ENCODE assay signal across 8 cellular contexts in the genomic region with DNA sequence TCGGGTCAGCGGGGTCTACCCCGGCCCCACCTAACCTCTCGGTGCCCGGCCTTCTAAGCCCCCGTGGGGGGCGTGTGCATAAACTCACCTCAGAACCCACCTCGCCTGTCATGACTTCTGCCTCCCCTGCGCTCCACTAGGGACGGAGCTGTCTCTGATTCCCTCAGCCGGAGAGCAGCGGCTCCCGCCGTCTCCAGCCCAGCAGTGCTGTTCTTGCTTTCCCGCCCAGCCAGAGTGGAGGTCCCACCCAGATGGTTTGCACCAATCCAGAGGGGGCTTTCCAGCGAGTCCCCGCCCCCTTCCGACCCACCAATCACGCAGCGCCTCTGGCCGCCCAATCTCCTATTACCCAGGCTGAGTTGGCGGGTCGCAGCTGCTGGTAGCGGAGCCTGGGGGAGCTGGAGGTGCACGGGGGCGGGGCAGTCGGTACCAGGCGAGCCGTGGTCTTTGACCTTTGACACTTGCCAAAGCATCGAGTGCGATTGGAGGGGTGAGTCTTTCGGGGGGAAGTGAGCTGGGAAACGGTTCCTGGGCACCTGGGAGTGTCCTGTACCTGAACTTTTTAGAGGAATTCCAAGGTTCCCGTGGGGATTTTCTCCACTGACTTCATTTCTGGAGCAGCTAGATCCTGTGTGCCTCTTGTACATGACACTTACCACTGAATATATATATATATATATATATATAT. TPM values are rescaled to one million over a fixed set of nuclear protein-coding genes. Genes with fewer than 3 reads are reported as not detected.
A peak's percentile ranks its signal among the peaks of the same experiment; 100 is the strongest.
DNase-seq lines count a peak whose midpoint lies in the region; ATAC-seq, FAIRE-seq and TF ChIP-seq lines count a peak whose summit lies in the region.

A gene (minus strand): TSS at position 220 of the 688 bp plus-strand sequence. CDS start 108 bp downstream, at position 112.

- peak; percentile 92 for FAIRE-seq in HepG2 (lab: Jason Lieb, UNC)

- no peak for TF ChIP-seq RAD21 in HepG2 (CRISPR knock-in tag; IDR thresholded peaks at IDR 0.05)

- ATAC-seq in GM19372 (IDR thresholded peaks at IDR 0.05; ENCODE audit: low read depth, unreplicated experiment) (peak; percentile 91), HG03558 (IDR thresholded peaks at IDR 0.05; ENCODE audit: extremely low read depth, unreplicated experiment) (peak; percentile 71), HepG2 (peak; percentile 96)

- in situ Hi-C loops in HepG2 (cut with HindIII; ENCODE audit: extremely low pct_ligation_motif_present, low pct_unique_long_range_greater_than_20kb): loop anchor here (5.0 kb wide), 1 partner anchor 208 kb away; no protein-coding TSS in a partner anchor

- H3K4me3 ChIP-seq in HepG2 (replicated peaks in 1 of 3; ENCODE audit: insufficient read depth in 1 of 3, low read depth in 2 of 3, low read length in 3 of 3): peak within 1 kb of the TSS; percentile 86 to 99 (median 88)

- H3K27me3 ChIP-seq in HepG2 (ENCODE audit: control insufficient read depth in 1 of 2, insufficient read depth in 2 of 2, low read length in 2 of 2): no peaks in the 10 kb centered on the region

- intact Hi-C loops in HepG2 (cut with micrococcal nuclease; ENCODE audit: unreplicated experiment): no loop called here

- DNase-seq in C1 segment of cervical spinal cord (lab: John Stamatoyannopoulos, UW) (peak; percentile 34 to 88 (median 76)), NCI-H748 treated with DMSO at 0.1 percent for 48 hours (lab: John Stamatoyannopoulos, UW) (peak; percentile 84), dermis blood vessel endothelial cell (peak; percentile 97), HepG2 (ENCODE audit: low spot score) (peak; percentile 94)
- peak; percentile 89 to 95 for DNase-seq in activated CD4-positive, alpha-beta T cell treated with anti-CD3 and anti-CD28 coated beads, Interleukin-2, amount 50 U/mL, for 24 hours (ENCODE audit: low read depth in 1 of 2, low spot score in 1 of 2)
- DNase-seq in stimulated activated CD4-positive, alpha-beta T cell treated with anti-CD3 and anti-CD28 coated beads, Interleukin-4, amount 100 ng/mL, for 1 hour: peak; percentile 94

- CTCF ChIA-PET in HepG2 (lab: Yijun Ruan, JAX; ENCODE audit: low intra/inter-chr PET ratio, low total read pairs): no interaction called here

- peaks cover 26% of the 10 kb centered on the region; the same call in 1 of the 2 replicates for H3K4me1 ChIP-seq in HepG2 (ENCODE audit: insufficient read depth, low read length)

- H3K79me2 ChIP-seq in HepG2 (ENCODE audit: insufficient read depth, low read length): peaks cover 9% of the 10 kb centered on the region

- TF ChIP-seq CTCF in HepG2 (CRISPR knock-in tag; IDR thresholded peaks at IDR 0.05): no peak

- TF ChIP-seq POLR2A in HepG2 (IDR thresholded peaks at IDR 0.05; ENCODE audit: insufficient read depth in 1 of 2, low read depth in 2 of 2, low read length in 2 of 2): peak; percentile 73 to 94

- H3K4me2 ChIP-seq in HepG2 (ENCODE audit: low read depth, low read length): peak within 1 kb of the TSS; percentile 71

- no peaks in the 10 kb centered on the region for H3K36me3 ChIP-seq in HepG2 (replicated peaks in 1 of 2; ENCODE audit: control insufficient read depth in 1 of 2, insufficient read depth in 2 of 2, low read length in 2 of 2)

- TF ChIP-seq EP300 in HepG2 (IDR thresholded peaks at IDR 0.05; ENCODE audit: low read depth in 2 of 2, low read length in 2 of 2): peak in 1 of 2 experiments; percentile 20; a peak in 1 of 4 replicates
- no peak for TF ChIP-seq EP300 in HepG2 (CRISPR knock-in tag; IDR thresholded peaks at IDR 0.05; ENCODE audit: borderline replicate concordance)

- WGBS in HepG2 (ENCODE audit: low lambda C conversion rate): 1% methylated on average over 18 of the region's 34 CpGs

- H3K27ac ChIP-seq in HepG2 (ENCODE audit: extremely low read length, insufficient read depth, low read length): peak within 1 kb of the TSS; percentile 86

- no peaks in the 10 kb centered on the region for H3K9me3 ChIP-seq in HepG2 (ENCODE audit: low read length)

- H2AFZ ChIP-seq in HepG2 (ENCODE audit: low read length): peak within 1 kb of the TSS; percentile 23

- H3K9ac ChIP-seq in HepG2 (ENCODE audit: insufficient read depth, low read depth, low read length): peak within 1 kb of the TSS; percentile 86

- POLR2A ChIA-PET in HepG2 (lab: Yijun Ruan, JAX): interaction anchor here (0.6 to 1.8 kb wide), 6 partner anchors 14 to 213 kb away, joined by 3 to 10 read pairs (median 4); a partner anchor contains a TSS

- H4K20me1 ChIP-seq in HepG2 (ENCODE audit: insufficient read depth, low read length): no peaks in the 10 kb centered on the region

- BruUV-seq in HepG2 (replicated peaks; lab: Mats Ljungman, UMichigan): no TSS peak

TF ChIP-seq in HepG2, 621 proteins besides CTCF, POLR2A, EP300 and RAD21 (continues in another document):
- TF ChIP-seq, protein P1, sequence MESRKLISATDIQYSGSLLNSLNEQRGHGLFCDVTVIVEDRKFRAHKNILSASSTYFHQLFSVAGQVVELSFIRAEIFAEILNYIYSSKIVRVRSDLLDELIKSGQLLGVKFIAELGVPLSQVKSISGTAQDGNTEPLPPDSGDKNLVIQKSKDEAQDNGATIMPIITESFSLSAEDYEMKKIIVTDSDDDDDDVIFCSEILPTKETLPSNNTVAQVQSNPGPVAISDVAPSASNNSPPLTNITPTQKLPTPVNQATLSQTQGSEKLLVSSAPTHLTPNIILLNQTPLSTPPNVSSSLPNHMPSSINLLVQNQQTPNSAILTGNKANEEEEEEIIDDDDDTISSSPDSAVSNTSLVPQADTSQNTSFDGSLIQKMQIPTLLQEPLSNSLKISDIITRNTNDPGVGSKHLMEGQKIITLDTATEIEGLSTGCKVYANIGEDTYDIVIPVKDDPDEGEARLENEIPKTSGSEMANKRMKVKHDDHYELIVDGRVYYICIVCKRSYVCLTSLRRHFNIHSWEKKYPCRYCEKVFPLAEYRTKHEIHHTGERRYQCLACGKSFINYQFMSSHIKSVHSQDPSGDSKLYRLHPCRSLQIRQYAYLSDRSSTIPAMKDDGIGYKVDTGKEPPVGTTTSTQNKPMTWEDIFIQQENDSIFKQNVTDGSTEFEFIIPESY (CRISPR knock-in tag; IDR thresholded peaks at IDR 0.05): no peak
- TF ChIP-seq ELF1 (CRISPR knock-in tag; IDR thresholded peaks at IDR 0.05): 0 out of 2 replicates have a peak, but pooled peaks have one; percentile 25
- TF ChIP-seq, protein P2, sequence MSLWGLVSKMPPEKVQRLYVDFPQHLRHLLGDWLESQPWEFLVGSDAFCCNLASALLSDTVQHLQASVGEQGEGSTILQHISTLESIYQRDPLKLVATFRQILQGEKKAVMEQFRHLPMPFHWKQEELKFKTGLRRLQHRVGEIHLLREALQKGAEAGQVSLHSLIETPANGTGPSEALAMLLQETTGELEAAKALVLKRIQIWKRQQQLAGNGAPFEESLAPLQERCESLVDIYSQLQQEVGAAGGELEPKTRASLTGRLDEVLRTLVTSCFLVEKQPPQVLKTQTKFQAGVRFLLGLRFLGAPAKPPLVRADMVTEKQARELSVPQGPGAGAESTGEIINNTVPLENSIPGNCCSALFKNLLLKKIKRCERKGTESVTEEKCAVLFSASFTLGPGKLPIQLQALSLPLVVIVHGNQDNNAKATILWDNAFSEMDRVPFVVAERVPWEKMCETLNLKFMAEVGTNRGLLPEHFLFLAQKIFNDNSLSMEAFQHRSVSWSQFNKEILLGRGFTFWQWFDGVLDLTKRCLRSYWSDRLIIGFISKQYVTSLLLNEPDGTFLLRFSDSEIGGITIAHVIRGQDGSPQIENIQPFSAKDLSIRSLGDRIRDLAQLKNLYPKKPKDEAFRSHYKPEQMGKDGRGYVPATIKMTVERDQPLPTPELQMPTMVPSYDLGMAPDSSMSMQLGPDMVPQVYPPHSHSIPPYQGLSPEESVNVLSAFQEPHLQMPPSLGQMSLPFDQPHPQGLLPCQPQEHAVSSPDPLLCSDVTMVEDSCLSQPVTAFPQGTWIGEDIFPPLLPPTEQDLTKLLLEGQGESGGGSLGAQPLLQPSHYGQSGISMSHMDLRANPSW (CRISPR knock-in tag; IDR thresholded peaks at IDR 0.05; ENCODE audit: borderline replicate concordance): no peak
- peak; percentile 33; the same call in 1 of the 2 replicates for TF ChIP-seq ZNF547 (CRISPR knock-in tag; IDR thresholded peaks at IDR 0.05)
- no peak for TF ChIP-seq RFX1 (IDR thresholded peaks at IDR 0.05)
- TF ChIP-seq ATRX (CRISPR knock-in tag; IDR thresholded peaks at IDR 0.05; ENCODE audit: borderline replicate concordance): no peak
- TF ChIP-seq, protein P3, sequence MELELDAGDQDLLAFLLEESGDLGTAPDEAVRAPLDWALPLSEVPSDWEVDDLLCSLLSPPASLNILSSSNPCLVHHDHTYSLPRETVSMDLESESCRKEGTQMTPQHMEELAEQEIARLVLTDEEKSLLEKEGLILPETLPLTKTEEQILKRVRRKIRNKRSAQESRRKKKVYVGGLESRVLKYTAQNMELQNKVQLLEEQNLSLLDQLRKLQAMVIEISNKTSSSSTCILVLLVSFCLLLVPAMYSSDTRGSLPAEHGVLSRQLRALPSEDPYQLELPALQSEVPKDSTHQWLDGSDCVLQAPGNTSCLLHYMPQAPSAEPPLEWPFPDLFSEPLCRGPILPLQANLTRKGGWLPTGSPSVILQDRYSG (CRISPR knock-in tag; IDR thresholded peaks at IDR 0.05): no peak

RNA-seq across cellular contexts. Expression of the gene that starts here (rescaled TPM):
- total RNA-seq in dermis blood vessel endothelial cell: 8.7 and 32.5 TPM in 2 replicates
- total RNA-seq in HepG2 (2016; rRNA removed; fragmentation: Illumina TruSeq; extraction: Trizol): 32.5 and 51.7 TPM in 2 replicates
- total RNA-seq in HepG2 (2016; cell fraction: cytosol; rRNA removed; fragmentation: Illumina TruSeq; extraction: Trizol; ENCODE audit: low read depth): 4.4 and 6.3 TPM in 2 replicates
- 31.9 and 50.2 TPM in 2 replicates for total RNA-seq in HepG2 (2016; cell fraction: insoluble cytoplasmic fraction; rRNA removed; fragmentation: Illumina TruSeq; extraction: Trizol)
- 6.2 and 8.0 TPM in 2 replicates for total RNA-seq in HepG2 (2016; cell fraction: membrane; rRNA removed; fragmentation: Illumina TruSeq; extraction: Trizol)
- 22.1 and 25.0 TPM in 2 replicates for total RNA-seq in HepG2 (2016; cell fraction: nucleus; rRNA removed; fragmentation: Illumina TruSeq; extraction: Trizol)
- 2.2 and 2.5 TPM in 2 replicates for polyA plus RNA-seq in HepG2 (2011; rRNA removed)
- 1.6 TPM in 2 replicates for polyA plus RNA-seq in HepG2 (2011; cell fraction: cytosol; rRNA removed)
- 1.7 and 2.2 TPM in 2 replicates for polyA plus RNA-seq in HepG2 (2011; cell fraction: nucleus; rRNA removed)
- polyA plus RNA-seq in HepG2 (2012): 1.1 and 4.6 TPM in 2 replicates
- polyA plus RNA-seq in HepG2 (2016; cell fraction: cytosol; fragmentation: Illumina TruSeq; extraction: Trizol; ENCODE audit: low read depth): 0.63 and 0.71 TPM in 2 replicates
- 20.7 and 21.0 TPM in 2 replicates for polyA plus RNA-seq in HepG2 (2016; cell fraction: insoluble cytoplasmic fraction; fragmentation: Illumina TruSeq; extraction: Trizol; ENCODE audit: low read depth)
- polyA plus RNA-seq in HepG2 (2016; cell fraction: membrane; fragmentation: Illumina TruSeq; extraction: Trizol; ENCODE audit: low read depth): 0.34 and 0.68 TPM in 2 replicates
- 21.6 and 24.4 TPM in 2 replicates for polyA plus RNA-seq in HepG2 (2016; cell fraction: nucleus; fragmentation: Illumina TruSeq; extraction: Trizol; ENCODE audit: insufficient read depth, low read depth)
- 3.3 and 40.9 TPM in 2 replicates for polyA minus RNA-seq in HepG2 (2011; rRNA and poly(A)+ RNA removed; ENCODE audit: low replicate concordance)
- 4.3 and 4.4 TPM in 2 replicates for polyA minus RNA-seq in HepG2 (2011; cell fraction: cytosol; rRNA and poly(A)+ RNA removed)
- 3.9 and 4.6 TPM in 2 replicates for polyA minus RNA-seq in HepG2 (2011; cell fraction: nucleus; rRNA and poly(A)+ RNA removed)

Comparison
In these comparisons a context has a peak if more than half of its experiments do, and no peak if none do; other contexts are left out.
1. Peak in every context shown above with its lines: DNase-seq, ATAC-seq, H3K4me3 ChIP-seq and H3K27ac ChIP-seq.